ENCODE assay signal across 9 cellular contexts in genomic region chr17:77734371-77735050, GRCh38.
DNase-seq lines count a peak whose midpoint lies in the region; ATAC-seq and TF ChIP-seq lines count a peak whose summit lies in the region.
"Had no signal": no experiment of that assay in that cellular context is flagged by ENCODE, and none has a peak within 500 bp of the region (broad histone marks: within the 10 kb centered on the region; RNA-seq: fewer than 3 reads in every experiment).

No MANE protein-coding gene starts in this region.

- TF ChIP-seq CTCF in RWPE1 (conservative IDR thresholded peaks at IDR 0.05; ENCODE audit: low read depth) = no peak

- H3K27ac ChIP-seq in RWPE1 = peak overlapping the region; percentile 79

- DNase-seq in A172 (ENCODE audit: low spot score) (peak; percentile 52), HuH-7.5 (ENCODE audit: low spot score) (peak; percentile 22), RWPE1 (ENCODE audit: low spot score) (peak; percentile 62), fibroblast of peridontal ligament (ENCODE audit: extremely low read depth) (peak; percentile 37), nucleus accumbens (lab: John Stamatoyannopoulos, UW) (peak in 53 of 56 donors; percentile 53 to 96 (median 83)), NOMO-1 treated with DMSO at 0.1 percent for 48 hours (lab: John Stamatoyannopoulos, UW; ENCODE audit: unreplicated experiment) (no peak)
- DNase-seq in stimulated activated CD4-positive, alpha-beta T cell treated with anti-CD3 and anti-CD28 coated beads, Interleukin-4, amount 100 ng/mL, for 4 hours = no peak

- POLR2A ChIA-PET in RWPE1 (lab: Yijun Ruan, JAX; ENCODE audit: low non-redundant PET) = no interaction called here

- no peak for ATAC-seq in GM18861 (IDR thresholded peaks at IDR 0.05; ENCODE audit: unreplicated experiment)
- ATAC-seq: naive thymus-derived CD4-positive, alpha-beta T cell had no signal

- CTCF ChIA-PET in RWPE1 (lab: Yijun Ruan, JAX) = interaction anchor here (0.6 to 0.7 kb wide), 2 partner anchors 173 to 1183 kb away, joined by 3 read pairs; no protein-coding TSS in a partner anchor

Comparison
In these comparisons a context has a peak if more than half of its experiments do, and no peak if none do; other contexts are left out.
1. DNase-seq: peak in A172 (single experiment), HuH-7.5 (single experiment), RWPE1 (single experiment), fibroblast of peridontal ligament (single experiment) and nucleus accumbens (53 of 56); none in stimulated activated CD4-positive, alpha-beta T cell treated with anti-CD3 and anti-CD28 coated beads, Interleukin-4, amount 100 ng/mL, for 4 hours (0 of 2) and NOMO-1 treated with DMSO at 0.1 percent for 48 hours (single experiment).